Comparison of ENCODE assay signal across 15 cellular contexts in genomic region chrX:39983715-39984114, GRCh38.
A peak's percentile ranks its signal among the peaks of the same experiment; 100 is the strongest.
DNase-seq lines count a peak whose midpoint lies in the region; ATAC-seq and TF ChIP-seq lines count a peak whose summit lies in the region.
"Had no signal": no experiment of that assay in that cellular context is flagged by ENCODE, and none has a peak within 500 bp of the region (broad histone marks: within the 10 kb centered on the region; RNA-seq: fewer than 3 reads in every experiment).

No MANE protein-coding gene starts in this region.

- POLR2A ChIA-PET in A673 (lab: Charles Lee; ENCODE audit: low non-redundant PET): no interaction called here

- no peak overlapping the region for H3K4me3 ChIP-seq in A673 (ENCODE audit: low read depth, low read length, poor library complexity, severe bottlenecking)

- no peak for TF ChIP-seq POLR2A in GM18505 (IDR thresholded peaks at IDR 0.05; ENCODE audit: borderline replicate concordance, extremely low read depth, insufficient read depth, insufficient read length)

- no peaks in the 10 kb centered on the region for H3K27me3 ChIP-seq in A673 (replicated peaks; ENCODE audit: insufficient read depth, low read depth, low read length, poor library complexity)

- BruUV-seq in A673 (replicated peaks; lab: Mats Ljungman, UMichigan): no TSS peak

- no peak for TF ChIP-seq CTCF in A673 (conservative IDR thresholded peaks at IDR 0.05; ENCODE audit: low read depth, low read length)

- intact Hi-C loops in A673 (cut with micrococcal nuclease; ENCODE audit: unreplicated experiment): no loop called here

- ATAC-seq in HG02973 (IDR thresholded peaks at IDR 0.05; ENCODE audit: unreplicated experiment) (no peak), GM18505 (IDR thresholded peaks at IDR 0.05; ENCODE audit: unreplicated experiment) (no peak)
- ATAC-seq: CD8-positive, alpha-beta T cell had no signal

- no peaks in the 10 kb centered on the region for H3K4me1 ChIP-seq in A673 (ENCODE audit: insufficient read depth, low read length, poor library complexity, severe bottlenecking)

- H3K36me3 ChIP-seq in A673 (ENCODE audit: insufficient read depth, low read length, poor library complexity, severe bottlenecking): no peaks in the 10 kb centered on the region

- no peaks in the 10 kb centered on the region for H3K9me3 ChIP-seq in A673 (ENCODE audit: low read depth, low read length, poor library complexity, severe bottlenecking)

- no peak overlapping the region for H3K27ac ChIP-seq in A673 (ENCODE audit: low read depth, low read length, poor library complexity, severe bottlenecking)

- CTCF ChIA-PET in A673 (lab: Charles Lee): no interaction called here

- DNase-seq in DMS53 (lab: John Stamatoyannopoulos, UW): peak; percentile 38
- no peak for DNase-seq in DMS53 treated with DMSO at 0.1 percent for 48 hours (lab: John Stamatoyannopoulos, UW; ENCODE audit: unreplicated experiment)
- peak; percentile 70 for DNase-seq in SW480 (ENCODE audit: low spot score)
- DNase-seq in fibroblast of peridontal ligament (ENCODE audit: extremely low read depth): peak; percentile 36
- peak; percentile 62 for DNase-seq in renal cortical epithelial cell (ENCODE audit: low read depth)
- no peak for DNase-seq in A673 (ENCODE audit: low spot score)
- DNase-seq: 8988T; activated CD4-positive, alpha-beta memory T cell treated with anti-CD3 and anti-CD28 coated beads, Interleukin-2, amount 10 ng/mL, durations not matched to agents 7 days and 5 days; aorta; CD8-positive, alpha-beta T cell; effector CD4-positive, alpha-beta T cell; glutamatergic neuron; NCI-H1092 had no signal

Comparison
In these comparisons a context has a peak if more than half of its experiments do, and no peak if none do; other contexts are left out.
1. DNase-seq: peak in DMS53 (single experiment), SW480 (single experiment), fibroblast of peridontal ligament (single experiment) and renal cortical epithelial cell (single experiment); none in DMS53 treated with DMSO at 0.1 percent for 48 hours (single experiment) and A673 (single experiment).